ENCODE assay signal across 30 cellular contexts in genomic region chr10:71721313-71721712, GRCh38. TPM values are rescaled to one million over a fixed set of nuclear protein-coding genes. Genes with fewer than 3 reads are reported as not detected.
"Had no signal": no experiment of that assay in that cellular context is flagged by ENCODE, and none has a peak within 500 bp of the region (broad histone marks: within the 10 kb centered on the region; RNA-seq: fewer than 3 reads in every experiment).

No MANE protein-coding gene starts in this region.

- H3K27ac Mint-ChIP-seq: activated CD8-positive, alpha-beta T cell treated with anti-CD3 and anti-CD28 coated beads for 36 hours; activated naive CD8-positive, alpha-beta T cell treated with anti-CD3 and anti-CD28 coated beads for 36 hours; activated T-cell treated with anti-CD3 and anti-CD28 coated beads, Interleukin-2, amount 50 U/mL, for 72 hours; T-helper 1 cell treated with Interleukin-12 subunit alpha and Interleukin-12 subunit beta and Interleukin-4 antibody, amounts not matched to agents 30 μg/mL and 1 μg/mL, for 36 hours had no signal

- H3K36me3 Mint-ChIP-seq: activated naive CD8-positive, alpha-beta T cell treated with anti-CD3 and anti-CD28 coated beads for 36 hours; brain; stimulated activated naive B cell treated with anti-CD40 and anti-IgM and Interleukin-4, amounts not matched to agents 10 μg/mL and 1 μg/mL and 100 μg/mL, for 72 hours had no signal

- H3K27me3 Mint-ChIP-seq: activated CD8-positive, alpha-beta T cell treated with anti-CD3 and anti-CD28 coated beads for 36 hours; activated naive CD8-positive, alpha-beta T cell treated with anti-CD3 and anti-CD28 coated beads for 36 hours had no signal

- H3K4me3 Mint-ChIP-seq: activated CD8-positive, alpha-beta T cell treated with anti-CD3 and anti-CD28 coated beads for 36 hours; activated naive CD8-positive, alpha-beta T cell treated with anti-CD3 and anti-CD28 coated beads for 36 hours; activated T-cell treated with anti-CD3 and anti-CD28 coated beads, Interleukin-2, amount 50 U/mL, for 72 hours; neural crest cell; stimulated activated naive B cell treated with anti-CD40 and anti-IgM and Interleukin-4, amounts not matched to agents 10 μg/mL and 1 μg/mL and 100 μg/mL, for 72 hours; T-helper 1 cell treated with Interleukin-12 subunit alpha and Interleukin-12 subunit beta and Interleukin-4 antibody, amounts not matched to agents 30 μg/mL and 1 μg/mL, for 36 hours had no signal

- H3K9me3 Mint-ChIP-seq: activated CD8-positive, alpha-beta T cell treated with anti-CD3 and anti-CD28 coated beads for 36 hours; activated naive CD8-positive, alpha-beta T cell treated with anti-CD3 and anti-CD28 coated beads for 36 hours; activated T-cell treated with anti-CD3 and anti-CD28 coated beads, Interleukin-2, amount 50 U/mL, for 72 hours; brain; neural crest cell; stimulated activated naive B cell treated with anti-CD40 and anti-IgM and Interleukin-4, amounts not matched to agents 10 μg/mL and 1 μg/mL and 100 μg/mL, for 72 hours; T-helper 1 cell treated with Interleukin-12 subunit alpha and Interleukin-12 subunit beta and Interleukin-4 antibody, amounts not matched to agents 30 μg/mL and 1 μg/mL, for 36 hours had no signal

- DNase-seq: activated CD4-positive, alpha-beta T cell treated with anti-CD3 and anti-CD28 coated beads, Interleukin-2, amount 50 U/mL, for 1 hour; activated CD4-positive, CD25-positive, alpha-beta regulatory T cell treated with anti-CD3 and anti-CD28 coated beads, Interleukin-2, amount 50 U/mL, for 72 hours; activated CD8-positive, alpha-beta T cell treated with anti-CD3 and anti-CD28 coated beads for 36 hours; activated effector memory CD4-positive, alpha-beta T cell treated with Interleukin-2 at 50 U/mL for 16 hours; activated naive CD8-positive, alpha-beta T cell treated with anti-CD3 and anti-CD28 coated beads for 36 hours; activated T-cell treated with anti-CD3 and anti-CD28 coated beads, Interleukin-2, amount 50 U/mL, for 72 hours; cerebellar nuclear complex; colonic mucosa; dorsolateral prefrontal cortex; effector memory CD4-positive, alpha-beta T cell; erythroblast; gastrocnemius medialis; glutamatergic neuron; islet precursor cell; left ventricle myocardium superior; occipital lobe; psoas muscle; sigmoid colon; small intestine; stimulated activated CD4-positive, alpha-beta T cell treated with anti-CD3 and anti-CD28 coated beads, Interleukin-4, amount 100 ng/mL, for 4 hours; stimulated activated CD8-positive, alpha-beta memory T cell treated with anti-CD3 and anti-CD28 coated beads, Interleukin-4, amount 100 ng/mL, for 48 hours; stimulated activated naive B cell treated with anti-CD40 and anti-IgM and Interleukin-4, amounts not matched to agents 10 μg/mL and 1 μg/mL and 100 μg/mL, for 72 hours; testis; transverse colon had no signal

- ATAC-seq: activated CD8-positive, alpha-beta T cell treated with anti-CD3 and anti-CD28 coated beads for 36 hours; activated T-cell treated with anti-CD3 and anti-CD28 coated beads, Interleukin-2, amount 50 U/mL, for 72 hours; gastrocnemius medialis; left ventricle myocardium superior; psoas muscle; stimulated activated naive B cell treated with anti-CD40 and anti-IgM and Interleukin-4, amounts not matched to agents 10 μg/mL and 1 μg/mL and 100 μg/mL, for 72 hours had no signal

RNA-seq across cellular contexts. Expression of gene C10orf105, which starts 1.7 kb away (rescaled TPM):
- total RNA-seq: ascending aorta, gastrocnemius medialis, hepatocyte, lung microvascular endothelial cell, psoas muscle had no signal

RNA-seq across cellular contexts. Expression of gene VSIR, which starts 52.0 kb away (rescaled TPM):
- total RNA-seq: neural crest cell had no signal
